ENCODE assay signal across 11 cellular contexts in the genomic region with DNA sequence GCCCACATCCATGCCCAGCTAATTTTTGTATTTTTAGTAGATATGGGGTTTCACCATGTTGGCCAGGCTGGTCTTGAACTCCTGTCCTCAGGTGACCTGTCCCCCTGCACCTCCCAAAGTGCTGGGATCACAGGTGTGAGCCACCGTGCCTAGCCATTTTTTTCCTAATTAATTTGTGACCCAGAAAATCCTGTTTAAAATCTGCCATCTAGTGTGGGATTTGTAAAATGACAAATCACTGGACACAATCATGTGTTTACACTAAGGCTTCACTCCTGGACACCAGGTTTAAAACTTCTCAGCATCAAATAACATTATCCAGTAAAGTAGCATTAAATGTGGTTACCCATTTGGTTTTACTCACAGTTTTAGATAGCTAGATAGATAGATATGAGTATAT. TPM values are rescaled to one million over a fixed set of nuclear protein-coding genes. Genes with fewer than 3 reads are reported as not detected.
A peak's percentile ranks its signal among the peaks of the same experiment; 100 is the strongest.
DNase-seq lines count a peak whose midpoint lies in the region; ATAC-seq lines count a peak whose summit lies in the region.
"Had no signal": no experiment of that assay in that cellular context is flagged by ENCODE, and none has a peak within 500 bp of the region (broad histone marks: within the 10 kb centered on the region; RNA-seq: fewer than 3 reads in every experiment).

No MANE protein-coding gene starts in this region.

- DNase-seq in NCI-H2196 (lab: John Stamatoyannopoulos, UW; ENCODE audit: unreplicated experiment) (peak; percentile 59), NCI-H2196 treated with DMSO at 0.1 percent for 48 hours (lab: John Stamatoyannopoulos, UW; ENCODE audit: unreplicated experiment) (no peak), NCI-H146 (lab: John Stamatoyannopoulos, UW) (peak; percentile 20), dermis blood vessel endothelial cell (peak; percentile 45), posterior vena cava (ENCODE audit: low spot score) (peak; percentile 41)
- no peak for DNase-seq in activated CD4-positive, alpha-beta T cell treated with anti-CD3 and anti-CD28 coated beads, Interleukin-2, amount 50 U/mL, for 1 hour
- DNase-seq in activated CD4-positive, alpha-beta T cell treated with anti-CD3 and anti-CD28 coated beads, Interleukin-2, amount 50 U/mL, for 48 hours: no peak
- DNase-seq: CD8-positive, alpha-beta T cell; occipital lobe; substantia nigra had no signal

- intact Hi-C loops in posterior vena cava (cut with DNase I): no loop called here

- ATAC-seq in GM19395 (IDR thresholded peaks at IDR 0.05; ENCODE audit: unreplicated experiment): no peak
- ATAC-seq: CD8-positive, alpha-beta T cell had no signal

RNA-seq across cellular contexts. Expression of a gene that starts 18.6 kb away (rescaled TPM):
- total RNA-seq in dermis blood vessel endothelial cell (21.7 and 23.0 TPM in 2 replicates), posterior vena cava (10 to 100 TPM; 31.1 to 36.7 TPM)

Comparison
In these comparisons a context has a peak if more than half of its experiments do, and no peak if none do; other contexts are left out.
1. DNase-seq: peak in NCI-H2196 (single experiment), NCI-H146 (single experiment), dermis blood vessel endothelial cell (single experiment) and posterior vena cava (single experiment); none in NCI-H2196 treated with DMSO at 0.1 percent for 48 hours (single experiment), activated CD4-positive, alpha-beta T cell treated with anti-CD3 and anti-CD28 coated beads, Interleukin-2, amount 50 U/mL, for 1 hour (single experiment) and activated CD4-positive, alpha-beta T cell treated with anti-CD3 and anti-CD28 coated beads, Interleukin-2, amount 50 U/mL, for 48 hours (0 of 2).